In the genomic region with DNA sequence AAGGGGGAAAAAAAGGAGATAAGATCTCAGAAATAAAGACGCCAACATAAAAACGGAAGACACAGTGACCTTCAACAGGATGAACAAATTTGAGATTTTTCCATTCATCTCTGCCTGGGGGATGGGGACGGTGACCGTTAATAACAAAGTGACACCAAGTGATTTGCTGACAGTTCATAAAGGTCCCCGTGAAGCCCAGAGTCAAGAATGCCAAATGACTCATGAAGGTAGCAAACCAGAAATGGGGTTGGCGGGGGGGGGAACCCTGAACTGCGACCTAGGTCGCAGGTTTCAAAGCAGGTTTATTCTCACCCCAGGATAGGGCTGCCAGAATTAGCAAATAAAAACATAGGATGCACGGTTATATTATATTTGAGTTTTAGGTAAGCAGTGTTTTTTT, we compare ENCODE assay signal across 26 cellular contexts.
"Had no signal": no experiment of that assay in that cellular context is flagged by ENCODE, and none has a peak within 500 bp of the region (broad histone marks: within the 10 kb centered on the region; RNA-seq: fewer than 3 reads in every experiment).

No MANE protein-coding gene starts in this region.

- H3K27ac ChIP-seq: epithelial cell of prostate, gastroesophageal sphincter, neutrophil, pancreas, psoas muscle, skin epidermis, stomach, suprapubic skin, tibial nerve, vagina had no signal

- DNase-seq: activated CD4-positive, alpha-beta T cell treated with anti-CD3 and anti-CD28 coated beads for 1 hour; activated CD4-positive, alpha-beta T cell treated with anti-CD3 and anti-CD28 coated beads, Interleukin-2, amount 50 U/mL, for 1 hour; activated CD8-positive, alpha-beta T cell treated with anti-CD3 and anti-CD28 coated beads, Interleukin-2, amount 10 ng/mL, durations not matched to agents 7 days and 5 days; activated naive CD4-positive, alpha-beta T cell treated with anti-CD3 and anti-CD28 coated beads, Interleukin-2, amount 50 U/mL, for 16 hours; activated naive CD8-positive, alpha-beta T cell treated with anti-CD3 and anti-CD28 coated beads, Interleukin-2, amount 50 U/mL, for 24 hours; activated T-cell treated with anti-CD3 and anti-CD28 coated beads, Interleukin-2, amount 50 U/mL, for 48 hours; cerebellar nuclear complex; cortex of kidney; head of caudate nucleus; hypothalamus; left ventricle myocardium superior; mammary epithelial cell; pancreas; psoas muscle; right cardiac atrium; stimulated activated CD4-positive, alpha-beta T cell treated with anti-CD3 and anti-CD28 coated beads, Interleukin-2, amount 100 ng/mL, for 24 hours; stomach; T-helper 9 cell had no signal

- ATAC-seq: activated CD8-positive, alpha-beta T cell treated with anti-CD3 and anti-CD28 coated beads, Interleukin-2, amount 10 ng/mL, durations not matched to agents 7 days and 5 days; activated naive CD8-positive, alpha-beta T cell treated with anti-CD3 and anti-CD28 coated beads, Interleukin-2, amount 50 U/mL, for 24 hours; gastroesophageal sphincter; left ventricle myocardium superior; pancreas; psoas muscle; right cardiac atrium; stimulated activated effector memory CD8-positive, alpha-beta T cell treated with anti-CD3 and anti-CD28 coated beads, Interleukin-12 subunit alpha, Interleukin-12 subunit beta, amount 100 ng/mL, for 72 hours had no signal

- H3K36me3 ChIP-seq: gastroesophageal sphincter, neutrophil, pancreas, stomach, suprapubic skin, tibial nerve, vagina had no signal

- FAIRE-seq: pancreas had no signal

- H3K9me3 ChIP-seq: gastroesophageal sphincter, neutrophil, pancreas, psoas muscle, stomach, suprapubic skin, tibial nerve, vagina had no signal

- H3K4me3 ChIP-seq: gastroesophageal sphincter, pancreas, psoas muscle, skin epidermis, stomach, suprapubic skin, tibial nerve, vagina had no signal

- H3K4me1 ChIP-seq: pancreas, tibial nerve, vagina had no signal

- H3K27me3 ChIP-seq: gastroesophageal sphincter, pancreas, stomach, suprapubic skin, tibial nerve, vagina had no signal
